7 cellular contexts compared by ENCODE assay signal in genomic region chr3:129605593-129606521, GRCh38. TPM values are rescaled to one million over a fixed set of nuclear protein-coding genes. Genes with fewer than 3 reads are reported as not detected.
DNase-seq lines count a peak whose midpoint lies in the region; ATAC-seq and TF ChIP-seq lines count a peak whose summit lies in the region.

No MANE protein-coding gene starts in this region.

- no peaks in the 10 kb centered on the region for H3K9me3 ChIP-seq in esophagus squamous epithelium

- no peaks in the 10 kb centered on the region for H3K36me3 Mint-ChIP-seq in activated T-cell treated with anti-CD3 and anti-CD28 coated beads, Interleukin-2, amount 50 U/mL, for 4 hours (ENCODE audit: insufficient read depth)
- no peaks in the 10 kb centered on the region for H3K36me3 Mint-ChIP-seq in natural killer cell treated with Interleukin-12 subunit alpha and Interleukin-12 subunit beta and Interleukin-15 and Interleukin-18, amount 100 ng/mL, for 72 hours

- peaks cover 24% of the 10 kb centered on the region for H3K4me1 Mint-ChIP-seq in activated T-cell treated with anti-CD3 and anti-CD28 coated beads, Interleukin-2, amount 50 U/mL, for 4 hours (ENCODE audit: low read depth)
- peaks cover 30 to 41% of the 10 kb centered on the region in 2 donors for H3K4me1 Mint-ChIP-seq in natural killer cell treated with Interleukin-12 subunit alpha and Interleukin-12 subunit beta and Interleukin-15 and Interleukin-18, amount 100 ng/mL, for 72 hours (ENCODE audit: low read depth in 2 of 2)

- H3K27ac ChIP-seq in esophagus squamous epithelium = peak overlapping the region; percentile 77 to 94 (median 88)
- peak overlapping the region; percentile 81 for H3K27ac ChIP-seq in urinary bladder (ENCODE audit: low read depth)

- H3K4me3 ChIP-seq in esophagus squamous epithelium (peak overlapping the region; percentile 49 to 66 (median 58)), urinary bladder (ENCODE audit: low read depth, low read length) (peak overlapping the region; percentile 74)

- intact Hi-C loops in esophagus squamous epithelium (cut with DNase I) = loop anchor here (10.0 kb wide), 1 partner anchor 121 kb away; no protein-coding TSS in a partner anchor

- peak; percentile 75 for DNase-seq in GM13977 (ENCODE audit: low spot score)
- DNase-seq in NCI-H510A (lab: John Stamatoyannopoulos, UW) = peak; percentile 70
- peak; percentile 41 for DNase-seq in activated T-cell treated with anti-CD3 and anti-CD28 coated beads, Interleukin-2, amount 50 U/mL, for 4 hours
- no peak for DNase-seq in esophagus squamous epithelium (lab: John Stamatoyannopoulos, UW)
- no peak for DNase-seq in natural killer cell treated with Interleukin-12 subunit alpha and Interleukin-12 subunit beta and Interleukin-15 and Interleukin-18, amount 100 ng/mL, for 72 hours (ENCODE audit: low spot score)

- no peaks in the 10 kb centered on the region for H3K9me3 Mint-ChIP-seq in activated T-cell treated with anti-CD3 and anti-CD28 coated beads, Interleukin-2, amount 50 U/mL, for 4 hours
- no peaks in the 10 kb centered on the region for H3K9me3 Mint-ChIP-seq in natural killer cell treated with Interleukin-12 subunit alpha and Interleukin-12 subunit beta and Interleukin-15 and Interleukin-18, amount 100 ng/mL, for 72 hours

- peaks cover 15% of the 10 kb centered on the region for H3K27me3 Mint-ChIP-seq in activated T-cell treated with anti-CD3 and anti-CD28 coated beads, Interleukin-2, amount 50 U/mL, for 4 hours (ENCODE audit: low read depth)
- peaks cover 14 to 15% of the 10 kb centered on the region in 2 donors for H3K27me3 Mint-ChIP-seq in natural killer cell treated with Interleukin-12 subunit alpha and Interleukin-12 subunit beta and Interleukin-15 and Interleukin-18, amount 100 ng/mL, for 72 hours

- H3K36me3 ChIP-seq in esophagus squamous epithelium (no peaks in the 10 kb centered on the region), urinary bladder (ENCODE audit: insufficient read depth) (no peaks in the 10 kb centered on the region)

- peak in 1 of 4 donors; percentile 24 for TF ChIP-seq POLR2A in esophagus squamous epithelium (IDR thresholded peaks at IDR 0.05)

- peaks cover 29 to 92% (median 46%) of the 10 kb centered on the region in 3 donors for H3K4me1 ChIP-seq in esophagus squamous epithelium
- no peaks in the 10 kb centered on the region for H3K4me1 ChIP-seq in urinary bladder (ENCODE audit: insufficient read depth)

- TF ChIP-seq CTCF in GM13977 (IDR thresholded peaks at IDR 0.05; ENCODE audit: extremely low read depth, insufficient read depth, missing control alignments) (no peak), esophagus squamous epithelium (IDR thresholded peaks at IDR 0.05) (no peak)

- peak; percentile 57 to 58 for ATAC-seq in activated T-cell treated with anti-CD3 and anti-CD28 coated beads, Interleukin-2, amount 50 U/mL, for 4 hours
- peak; percentile 16 to 34 for ATAC-seq in natural killer cell treated with Interleukin-12 subunit alpha and Interleukin-12 subunit beta and Interleukin-15 and Interleukin-18, amount 100 ng/mL, for 72 hours
- no peak for ATAC-seq in GM19023 (IDR thresholded peaks at IDR 0.05; ENCODE audit: unreplicated experiment)

- H3K4me3 Mint-ChIP-seq in activated T-cell treated with anti-CD3 and anti-CD28 coated beads, Interleukin-2, amount 50 U/mL, for 4 hours = peak overlapping the region; percentile 91
- peak overlapping the region; percentile 93 for H3K4me3 Mint-ChIP-seq in natural killer cell treated with Interleukin-12 subunit alpha and Interleukin-12 subunit beta and Interleukin-15 and Interleukin-18, amount 100 ng/mL, for 72 hours

- no peak overlapping the region for H3K27ac Mint-ChIP-seq in natural killer cell treated with Interleukin-12 subunit alpha and Interleukin-12 subunit beta and Interleukin-15 and Interleukin-18, amount 100 ng/mL, for 72 hours

- 0% methylated on average over 20 of the region's 120 CpGs; no CpG with 5 or more reads in 1 of the 2 donors for WGBS in esophagus squamous epithelium, 2 donors
- under 1% methylated on average over 120 of the region's 120 CpGs for WGBS in urinary bladder

- peaks cover 0 to 45% (median 4%) of the 10 kb centered on the region in 4 donors for H3K27me3 ChIP-seq in esophagus squamous epithelium

- in situ Hi-C loops in GM13977 (cut with MboI; ENCODE audit: low pct_unique_long_range_greater_than_20kb, low sequenced_read_pairs, unreplicated experiment) = no loop called here

RNA-seq across cellular contexts. Expression of gene PLXND1, which starts 0.6 kb away (rescaled TPM):
- 1 to 10 TPM; 4.8 to 6.2 (median 6.1) TPM for total RNA-seq in activated T-cell treated with anti-CD3 and anti-CD28 coated beads, Interleukin-2, amount 50 U/mL, for 4 hours
- total RNA-seq in esophagus squamous epithelium (10 to 100 TPM in 3 of 4 donors, 1 to 10 TPM in 1; 4.5 to 66.0 (median 24.4) TPM), urinary bladder (126 TPM)
- total RNA-seq in natural killer cell treated with Interleukin-12 subunit alpha and Interleukin-12 subunit beta and Interleukin-15 and Interleukin-18, amount 100 ng/mL, for 72 hours = 1 to 10 TPM; 2.8 to 4.8 TPM
- polyA plus RNA-seq in urinary bladder = 70.3 TPM

Comparison
In these comparisons a context has a peak if more than half of its experiments do, and no peak if none do; other contexts are left out.
1. DNase-seq: peak in GM13977 (single experiment), NCI-H510A (single experiment) and activated T-cell treated with anti-CD3 and anti-CD28 coated beads, Interleukin-2, amount 50 U/mL, for 4 hours (single experiment); none in esophagus squamous epithelium (single experiment) and natural killer cell treated with Interleukin-12 subunit alpha and Interleukin-12 subunit beta and Interleukin-15 and Interleukin-18, amount 100 ng/mL, for 72 hours (single experiment).